Comparison of ENCODE assay signal across 11 cellular contexts in the genomic region with DNA sequence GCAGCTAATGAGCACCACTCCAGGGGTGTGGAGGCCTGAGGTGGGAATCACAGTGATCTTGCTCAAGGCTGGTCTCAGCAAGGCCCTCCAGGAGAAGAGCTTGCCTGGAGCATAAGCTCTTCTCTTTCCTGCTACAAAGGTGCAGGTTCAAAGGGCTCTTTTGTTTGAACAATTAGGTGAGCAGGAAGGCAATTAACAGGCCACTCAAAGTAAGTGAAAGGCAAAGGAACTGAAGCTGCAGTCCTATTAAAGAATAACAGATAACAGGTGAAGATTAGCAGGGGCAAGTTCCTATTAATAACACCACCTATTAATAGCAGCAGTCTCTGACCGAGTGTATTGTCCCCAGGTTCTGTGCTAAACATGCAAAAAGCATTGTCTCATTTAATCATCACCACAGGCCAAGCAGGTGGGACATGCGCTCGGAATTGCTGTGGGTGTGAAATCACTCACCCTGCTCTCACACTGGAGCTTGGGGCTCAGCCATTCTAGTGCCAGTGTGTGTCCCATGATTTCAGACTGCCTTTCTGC.
DNase-seq lines count a peak whose midpoint lies in the region; ATAC-seq lines count a peak whose summit lies in the region.
"Had no signal": no experiment of that assay in that cellular context is flagged by ENCODE, and none has a peak within 500 bp of the region (broad histone marks: within the 10 kb centered on the region; RNA-seq: fewer than 3 reads in every experiment).

No MANE protein-coding gene starts in this region.

- H3K27me3 ChIP-seq in muscle layer of duodenum (ENCODE audit: low read depth, low read length) (no peaks in the 10 kb centered on the region), GM23248 (replicated peaks; ENCODE audit: insufficient read depth) (no peaks in the 10 kb centered on the region; the same call in 1 of the 2 replicates)
- H3K27me3 ChIP-seq: SJSA1 had no signal

- no peak overlapping the region for H3K4me2 ChIP-seq in GM23248 (ENCODE audit: unreplicated experiment)

- DNase-seq in NCI-H146 treated with DMSO at 0.1 percent for 48 hours (lab: John Stamatoyannopoulos, UW; ENCODE audit: unreplicated experiment) (peak; percentile 55), T-cell (no peak), NCI-H446 (lab: John Stamatoyannopoulos, UW) (no peak), GM23248 (no peak)
- DNase-seq: GOT3 had no signal

- no peaks in the 10 kb centered on the region for H3K4me1 Mint-ChIP-seq in T-cell

- CTCF ChIA-PET in T-cell (lab: Charles Lee): no interaction called here

- ATAC-seq in GM18873 (IDR thresholded peaks at IDR 0.05; ENCODE audit: low FRiP score, unreplicated experiment) (peak; percentile 78), HG02678 (IDR thresholded peaks at IDR 0.05; ENCODE audit: unreplicated experiment) (peak; percentile 86), T-cell (replicated peaks in 1 of 4) (no peak), HG03025 (IDR thresholded peaks at IDR 0.05; ENCODE audit: low FRiP score, unreplicated experiment) (no peak)

- WGBS in GM23248 (ENCODE audit: low coverage in 1 of 2, low lambda C conversion rate in 2 of 2, missing lambda C conversion rate in 2 of 2), 2 experiments: 65 to 81% methylated on average over 3 of the region's 3 CpGs

- H2AFZ ChIP-seq in GM23248: no peak overlapping the region

- H3K9me2 ChIP-seq in GM23248 (ENCODE audit: insufficient read depth): no peaks in the 10 kb centered on the region

- 0 out of 2 replicates have a peak, but pooled peaks cover 4% of the 10 kb centered on the region for H3F3A ChIP-seq in GM23248 (ENCODE audit: insufficient read depth)

- no peak overlapping the region for H3K9ac ChIP-seq in GM23248

- peaks cover 0 to 4% (median 0%) of the 10 kb centered on the region in 3 donors for H3K9me3 Mint-ChIP-seq in T-cell

- no peaks in the 10 kb centered on the region for H3K27me3 Mint-ChIP-seq in T-cell

- H3K36me3 Mint-ChIP-seq in T-cell: no peaks in the 10 kb centered on the region

- no peaks in the 10 kb centered on the region for H4K20me1 ChIP-seq in GM23248 (ENCODE audit: insufficient read depth)

- in situ Hi-C loops in GM23248 (cut with MboI): no loop called here

- H3K27ac Mint-ChIP-seq in T-cell: no peak overlapping the region

- H3K9me3 ChIP-seq in muscle layer of duodenum (ENCODE audit: control insufficient read depth in 1 of 2, low read length in 2 of 2) (no peaks in the 10 kb centered on the region), GM23248 (ENCODE audit: low read depth) (no peaks in the 10 kb centered on the region)
- H3K9me3 ChIP-seq: prostate gland had no signal

- no peak overlapping the region for H3K4me3 Mint-ChIP-seq in T-cell

- H3K79me2 ChIP-seq in GM23248 (ENCODE audit: insufficient read depth): no peaks in the 10 kb centered on the region

- H3K27ac ChIP-seq in muscle layer of duodenum (ENCODE audit: low read length): peak overlapping the region; percentile 72
- H3K27ac ChIP-seq in GM23248: no peak overlapping the region
- H3K27ac ChIP-seq: prostate gland, SJSA1 had no signal

- POLR2A ChIA-PET in T-cell (lab: Charles Lee): no interaction called here

- H3K4me3 ChIP-seq in muscle layer of duodenum (ENCODE audit: low read depth in 1 of 2, low read length in 2 of 2) (no peak overlapping the region), GM23248 (no peak overlapping the region)
- H3K4me3 ChIP-seq: prostate gland, SJSA1 had no signal

- H3K4me1 ChIP-seq in muscle layer of duodenum (ENCODE audit: control insufficient read depth in 1 of 2, insufficient read depth in 2 of 2, low read length in 2 of 2) (peaks cover 0 to 3% of the 10 kb centered on the region in 2 donors), GM23248 (ENCODE audit: insufficient read depth) (no peaks in the 10 kb centered on the region)
- H3K4me1 ChIP-seq: prostate gland, SJSA1 had no signal

- H3K36me3 ChIP-seq in muscle layer of duodenum (ENCODE audit: control insufficient read depth in 1 of 2, insufficient read depth in 2 of 2, low read length in 2 of 2) (no peaks in the 10 kb centered on the region), GM23248 (ENCODE audit: low read depth) (no peaks in the 10 kb centered on the region)
- H3K36me3 ChIP-seq: prostate gland, SJSA1 had no signal

Comparison
In these comparisons a context has a peak if more than half of its experiments do, and no peak if none do; other contexts are left out.
1. ATAC-seq: peak in GM18873 (single experiment) and HG02678 (single experiment); none in T-cell (0 of 4) and HG03025 (single experiment).